12 cellular contexts compared by ENCODE assay signal in the genomic region with DNA sequence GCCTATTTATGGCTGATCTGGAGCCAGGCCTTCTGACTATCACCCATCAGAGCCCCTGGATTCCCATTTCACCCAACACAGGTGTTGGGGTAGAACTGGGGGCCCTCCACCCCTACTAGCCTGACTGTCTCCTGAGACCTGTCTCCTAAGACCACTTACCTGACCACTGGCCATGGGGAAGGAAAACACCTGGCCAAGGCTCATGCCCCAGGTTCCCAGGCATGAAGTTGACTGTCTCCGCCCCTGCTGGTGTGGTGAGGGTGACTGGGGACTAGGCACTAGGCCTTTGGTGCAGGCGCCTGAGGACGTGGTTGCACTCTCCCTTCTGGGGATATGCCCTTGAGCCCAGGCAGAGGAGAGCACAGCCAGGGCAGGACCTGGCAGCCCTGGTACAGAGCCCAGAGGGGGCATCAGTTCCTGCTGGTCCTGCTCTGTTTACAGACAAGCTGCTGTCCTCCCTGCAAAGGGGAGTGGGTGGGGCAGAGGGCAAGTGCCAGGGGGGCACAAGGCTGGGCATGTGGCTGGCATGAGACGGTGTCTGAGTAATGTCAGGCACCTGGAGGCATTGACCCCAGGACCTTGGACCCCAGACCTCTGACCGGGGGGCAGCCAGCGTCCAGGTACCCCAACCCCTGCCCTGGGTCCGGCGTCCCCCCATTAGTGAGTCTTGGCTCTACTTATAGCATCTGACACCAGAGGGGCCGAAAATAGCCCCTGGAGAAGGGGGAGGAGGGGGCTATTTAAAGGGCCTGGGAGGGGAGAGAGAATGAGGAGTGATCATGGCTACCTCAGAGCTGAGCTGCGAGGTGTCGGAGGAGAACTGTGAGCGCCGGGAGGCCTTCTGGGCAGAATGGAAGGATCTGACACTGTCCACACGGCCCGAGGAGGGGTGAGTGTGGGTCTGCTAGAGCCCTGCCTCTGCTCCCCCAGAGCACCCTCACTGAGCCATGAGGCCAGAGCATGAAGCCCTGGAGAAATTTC. TPM values are rescaled to one million over a fixed set of nuclear protein-coding genes. Genes with fewer than 3 reads are reported as not detected.
DNase-seq lines count a peak whose midpoint lies in the region; ATAC-seq and TF ChIP-seq lines count a peak whose summit lies in the region.
"Had no signal": no experiment of that assay in that cellular context is flagged by ENCODE, and none has a peak within 500 bp of the region (broad histone marks: within the 10 kb centered on the region; RNA-seq: fewer than 3 reads in every experiment).

A gene with protein sequence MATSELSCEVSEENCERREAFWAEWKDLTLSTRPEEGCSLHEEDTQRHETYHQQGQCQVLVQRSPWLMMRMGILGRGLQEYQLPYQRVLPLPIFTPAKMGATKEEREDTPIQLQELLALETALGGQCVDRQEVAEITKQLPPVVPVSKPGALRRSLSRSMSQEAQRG (plus strand): TSS at position 769 of the 981 bp plus-strand sequence. CDS start 11 bp downstream, at position 780.

- H3K36me3 Mint-ChIP-seq in H9 (ENCODE audit: insufficient read depth in 1 of 3, low read depth in 3 of 3), result peaks cover 4 to 17% (median 11%) of the 10 kb centered on the region in 3 experiments; a peak in 6 of 7 replicates
- peaks cover 0 to 14% (median 3%) of the 10 kb centered on the region in 5 donors for H3K36me3 Mint-ChIP-seq in naive thymus-derived CD4-positive, alpha-beta T cell
- H3K36me3 Mint-ChIP-seq in activated T-helper 1 cell treated with anti-CD3 and anti-CD28 coated beads, Interleukin-12 subunit alpha, Interleukin-12 subunit beta, Interleukin-2, Interleukin-4 antibody, amounts not matched to agents 30 ng/mL and 10 ng/mL and 1 ng/mL, durations not matched to agents 14 hours and 24 hours and 36 hours (ENCODE audit: low read depth), result peaks cover 12% of the 10 kb centered on the region

- no peak within 1 kb of the TSS for H4K91ac ChIP-seq in H9 (ENCODE audit: insufficient read length, low read depth, low read length)

- H4K5ac ChIP-seq in H9 (ENCODE audit: insufficient read length, low read depth, low read length), result no peak within 1 kb of the TSS

- no peak for TF ChIP-seq CTCF in 22Rv1 (IDR thresholded peaks at IDR 0.05)
- no peak for TF ChIP-seq CTCF in H9 (conservative IDR thresholded peaks at IDR 0.05)
- no peak for TF ChIP-seq CTCF in esophagus squamous epithelium (IDR thresholded peaks at IDR 0.05)

- H3K79me2 ChIP-seq in H9 (ENCODE audit: insufficient read depth, low read length), result no peaks in the 10 kb centered on the region

- ATAC-seq in naive thymus-derived CD4-positive, alpha-beta T cell, result no peak
- ATAC-seq in HG02870 (IDR thresholded peaks at IDR 0.05; ENCODE audit: unreplicated experiment) (no peak), HG02759 (IDR thresholded peaks at IDR 0.05; ENCODE audit: unreplicated experiment) (no peak)

- no peak for DNase-seq in H9
- no peak for DNase-seq in esophagus squamous epithelium (lab: John Stamatoyannopoulos, UW)
- no peak for DNase-seq in naive thymus-derived CD4-positive, alpha-beta T cell
- DNase-seq in head of caudate nucleus, result no peak
- no peak for DNase-seq in activated T-helper 1 cell treated with anti-CD3 and anti-CD28 coated beads, Interleukin-12 subunit alpha, Interleukin-12 subunit beta, Interleukin-2, Interleukin-4 antibody, amounts not matched to agents 30 ng/mL and 10 ng/mL and 1 ng/mL, durations not matched to agents 14 hours and 24 hours and 36 hours (ENCODE audit: low spot score)
- DNase-seq: NCI-H1930; stimulated activated CD4-positive, alpha-beta T cell treated with anti-CD3 and anti-CD28 coated beads, Interleukin-4, amount 100 ng/mL, for 4 hours had no signal

- H3K79me1 ChIP-seq in H9 (ENCODE audit: insufficient read depth, low read depth, low read length, poor library complexity, severe bottlenecking), result no peaks in the 10 kb centered on the region

- peaks cover 3% of the 10 kb centered on the region; the same call in 1 of the 2 replicates for H3K27me3 ChIP-seq in H9 (ENCODE audit: insufficient read depth, low read length)
- peaks cover 0 to 49% (median 3%) of the 10 kb centered on the region in 4 donors for H3K27me3 ChIP-seq in esophagus squamous epithelium
- no peaks in the 10 kb centered on the region for H3K27me3 ChIP-seq in naive thymus-derived CD4-positive, alpha-beta T cell (ENCODE audit: control insufficient read depth in 2 of 2, insufficient read depth in 2 of 2, low read length in 2 of 2)
- H3K27me3 ChIP-seq: pancreas had no signal

- TF ChIP-seq POLR2A in esophagus squamous epithelium (IDR thresholded peaks at IDR 0.05), result no peak

- no CpG with 5 or more reads among the region's 15 CpGs for WGBS in H9 (ENCODE audit: extremely low coverage, insufficient read length, low lambda C conversion rate)
- 41 to 57% methylated on average over 6 to 7 of the region's 15 CpGs for WGBS in esophagus squamous epithelium, 2 donors

- no peaks in the 10 kb centered on the region; a peak in 1 of 5 replicates for H3K9me3 Mint-ChIP-seq in H9
- H3K9me3 Mint-ChIP-seq in naive thymus-derived CD4-positive, alpha-beta T cell, result no peaks in the 10 kb centered on the region
- H3K9me3 Mint-ChIP-seq in activated T-helper 1 cell treated with anti-CD3 and anti-CD28 coated beads, Interleukin-12 subunit alpha, Interleukin-12 subunit beta, Interleukin-2, Interleukin-4 antibody, amounts not matched to agents 30 ng/mL and 10 ng/mL and 1 ng/mL, durations not matched to agents 14 hours and 24 hours and 36 hours, result no peaks in the 10 kb centered on the region
- H3K9me3 Mint-ChIP-seq: IgD-negative memory B cell had no signal

- no peak within 1 kb of the TSS for H3T11ph ChIP-seq in H9 (ENCODE audit: low read length)

- H3K27me3 Mint-ChIP-seq in H9 (ENCODE audit: low read depth), result peaks cover 52% of the 10 kb centered on the region
- H3K27me3 Mint-ChIP-seq in naive thymus-derived CD4-positive, alpha-beta T cell, result peaks cover 0 to 39% (median 5%) of the 10 kb centered on the region in 5 donors
- peaks cover 24% of the 10 kb centered on the region for H3K27me3 Mint-ChIP-seq in activated T-helper 1 cell treated with anti-CD3 and anti-CD28 coated beads, Interleukin-12 subunit alpha, Interleukin-12 subunit beta, Interleukin-2, Interleukin-4 antibody, amounts not matched to agents 30 ng/mL and 10 ng/mL and 1 ng/mL, durations not matched to agents 14 hours and 24 hours and 36 hours (ENCODE audit: insufficient read depth)

- H3K18ac ChIP-seq in H9 (ENCODE audit: insufficient read length, low read depth, low read length), result no peak within 1 kb of the TSS

- H3K14ac ChIP-seq in H9 (ENCODE audit: insufficient read depth, low read length), result no peak within 1 kb of the TSS

- peaks cover 33 to 50% of the 10 kb centered on the region in 2 experiments for H3K4me1 Mint-ChIP-seq in H9
- peaks cover 5 to 23% (median 17%) of the 10 kb centered on the region in 7 donors for H3K4me1 Mint-ChIP-seq in naive thymus-derived CD4-positive, alpha-beta T cell
- peaks cover 7% of the 10 kb centered on the region for H3K4me1 Mint-ChIP-seq in activated T-helper 1 cell treated with anti-CD3 and anti-CD28 coated beads, Interleukin-12 subunit alpha, Interleukin-12 subunit beta, Interleukin-2, Interleukin-4 antibody, amounts not matched to agents 30 ng/mL and 10 ng/mL and 1 ng/mL, durations not matched to agents 14 hours and 24 hours and 36 hours (ENCODE audit: low read depth)

- H3K27ac Mint-ChIP-seq in H9, result peak within 1 kb of the TSS in 1 of 3 experiments; percentile 69; a peak in 1 of 7 replicates
- H3K27ac Mint-ChIP-seq in naive thymus-derived CD4-positive, alpha-beta T cell, result peak within 1 kb of the TSS in 6 of 9 donors; percentile 18 to 76 (median 62)
- H3K27ac Mint-ChIP-seq in activated T-helper 1 cell treated with anti-CD3 and anti-CD28 coated beads, Interleukin-12 subunit alpha, Interleukin-12 subunit beta, Interleukin-2, Interleukin-4 antibody, amounts not matched to agents 30 ng/mL and 10 ng/mL and 1 ng/mL, durations not matched to agents 14 hours and 24 hours and 36 hours, result no peak within 1 kb of the TSS
- H3K27ac Mint-ChIP-seq: IgD-negative memory B cell had no signal

- H3K36me3 ChIP-seq in esophagus squamous epithelium, result peaks cover 0 to 34% (median 13%) of the 10 kb centered on the region in 3 donors
- H3K36me3 ChIP-seq in naive thymus-derived CD4-positive, alpha-beta T cell (ENCODE audit: control insufficient read depth in 2 of 3, insufficient read depth in 3 of 3, low read length in 3 of 3), result peaks cover 0 to 34% (median 3%) of the 10 kb centered on the region in 3 experiments

- H3K9me3 ChIP-seq in H9 (ENCODE audit: control insufficient read depth, low read depth, low read length) (no peaks in the 10 kb centered on the region), esophagus squamous epithelium (no peaks in the 10 kb centered on the region)
- H3K9me3 ChIP-seq in naive thymus-derived CD4-positive, alpha-beta T cell (ENCODE audit: control insufficient read depth in 2 of 3, low read length in 3 of 3), result no peaks in the 10 kb centered on the region
- H3K9me3 ChIP-seq: pancreas had no signal

- no peak within 1 kb of the TSS for H3K23ac ChIP-seq in H9 (ENCODE audit: insufficient read length, low read depth, low read length)

- H2BK12ac ChIP-seq in H9 (ENCODE audit: insufficient read length, low read depth, low read length), result no peak within 1 kb of the TSS

- CTCF ChIA-PET in naive thymus-derived CD4-positive, alpha-beta T cell (lab: Charles Lee), result interaction anchor here (0.7 to 0.9 kb wide), 2 partner anchors 39 to 43 kb away, joined by 3 to 4 read pairs; no protein-coding TSS in a partner anchor

- H4K8ac ChIP-seq in H9 (replicated peaks; ENCODE audit: insufficient read length, low read depth, low read length), result no peak within 1 kb of the TSS

- no peak within 1 kb of the TSS for H3K56ac ChIP-seq in H9 (ENCODE audit: insufficient read length, low read depth, low read length)

- no peak within 1 kb of the TSS for H3K9ac ChIP-seq in H9 (ENCODE audit: extremely low read depth, insufficient read length, low read length)

- H2BK15ac ChIP-seq in H9 (ENCODE audit: low read depth, low read length), result no peak within 1 kb of the TSS

- H2BK120ac ChIP-seq in H9 (ENCODE audit: low read depth, low read length, poor library complexity, severe bottlenecking), result no peak within 1 kb of the TSS

- intact Hi-C loops in esophagus squamous epithelium (cut with DNase I), result no loop called here
- intact Hi-C loops in naive thymus-derived CD4-positive, alpha-beta T cell (cut with micrococcal nuclease), result loop anchor here in 1 of 2 donors (5.0 kb wide), 1 partner anchor 43 kb away; no protein-coding TSS in a partner anchor
- intact Hi-C loops in head of caudate nucleus (cut with DNase I), result loop anchor here (5.0 kb wide), 1 partner anchor 33 kb away; no protein-coding TSS in a partner anchor
- intact Hi-C loops in activated T-helper 1 cell treated with anti-CD3 and anti-CD28 coated beads, Interleukin-12 subunit alpha, Interleukin-12 subunit beta, Interleukin-2, Interleukin-4 antibody, amounts not matched to agents 30 ng/mL and 10 ng/mL and 1 ng/mL, durations not matched to agents 14 hours and 24 hours and 36 hours (cut with micrococcal nuclease), result no loop called here

- H4K20me1 ChIP-seq in H9 (ENCODE audit: control insufficient read depth, insufficient read depth, insufficient read length), result no peaks in the 10 kb centered on the region

- POLR2A ChIA-PET in naive thymus-derived CD4-positive, alpha-beta T cell (lab: Charles Lee), result interaction anchor here (0.5 to 1.9 kb wide), 4 partner anchors 15 to 43 kb away, joined by 3 to 8 read pairs (median 4); a partner anchor contains a TSS

- H2BK20ac ChIP-seq in H9 (ENCODE audit: low read depth, low read length, poor library complexity, severe bottlenecking), result no peak within 1 kb of the TSS

- peaks cover 6% of the 10 kb centered on the region for H3K23me2 ChIP-seq in H9 (ENCODE audit: insufficient read length, low read depth, low read length, poor library complexity, severe bottlenecking)

- no peak within 1 kb of the TSS for H3K4ac ChIP-seq in H9 (ENCODE audit: low read depth, low read length)

- H3K4me1 ChIP-seq in H9 (ENCODE audit: insufficient read depth, low read length) (peaks cover 6% of the 10 kb centered on the region; the same call in 1 of the 2 replicates), esophagus squamous epithelium (peaks cover 41 to 92% (median 57%) of the 10 kb centered on the region in 3 donors)
- peaks cover 4 to 17% of the 10 kb centered on the region in 2 donors for H3K4me1 ChIP-seq in naive thymus-derived CD4-positive, alpha-beta T cell (ENCODE audit: control insufficient read depth in 2 of 2, insufficient read depth in 2 of 2, low read length in 2 of 2)

- H2AK5ac ChIP-seq in H9 (ENCODE audit: insufficient read length, low read length), result no peak within 1 kb of the TSS

- H3K4me3 ChIP-seq in esophagus squamous epithelium, result no peak within 1 kb of the TSS
- H3K4me3 ChIP-seq in naive thymus-derived CD4-positive, alpha-beta T cell (ENCODE audit: low read length), result no peak within 1 kb of the TSS
- H3K4me3 ChIP-seq: pancreas had no signal

- H2AFZ ChIP-seq in H9 (ENCODE audit: low read length), result no peak within 1 kb of the TSS

- H2BK5ac ChIP-seq in H9 (ENCODE audit: insufficient read length, low read length), result no peak within 1 kb of the TSS

- H3K27ac ChIP-seq in 22Rv1 (peak within 1 kb of the TSS; percentile 56), H9 (ENCODE audit: insufficient read length, low read depth, low read length) (no peak within 1 kb of the TSS), esophagus squamous epithelium (peak within 1 kb of the TSS in 3 of 4 donors; percentile 64 to 66 (median 65))
- H3K27ac ChIP-seq in naive thymus-derived CD4-positive, alpha-beta T cell (ENCODE audit: low read depth, low read length), result no peak within 1 kb of the TSS
- H3K27ac ChIP-seq: pancreas had no signal

- peak within 1 kb of the TSS; percentile 10 for H3K4me2 ChIP-seq in H9 (ENCODE audit: insufficient read depth, insufficient read length, low read length)

- H3K4me3 Mint-ChIP-seq in H9, result peak within 1 kb of the TSS in 1 of 2 experiments; percentile 69; a peak in 2 of 5 replicates
- H3K4me3 Mint-ChIP-seq in naive thymus-derived CD4-positive, alpha-beta T cell, result peak within 1 kb of the TSS in 4 of 10 donors; percentile 35 to 48 (median 45)
- no peak within 1 kb of the TSS for H3K4me3 Mint-ChIP-seq in activated T-helper 1 cell treated with anti-CD3 and anti-CD28 coated beads, Interleukin-12 subunit alpha, Interleukin-12 subunit beta, Interleukin-2, Interleukin-4 antibody, amounts not matched to agents 30 ng/mL and 10 ng/mL and 1 ng/mL, durations not matched to agents 14 hours and 24 hours and 36 hours

RNA-seq across cellular contexts. Expression of the gene that starts here (rescaled TPM):
- 2.1 and 2.5 TPM in 2 replicates for total RNA-seq in H9 (2021)
- total RNA-seq in esophagus squamous epithelium, result under 1 TPM; 0.11 to 0.57 (median 0.29) TPM
- 10 to 100 TPM in 1 of 5 experiments, 1 to 10 TPM in 4; 1.7 to 10.5 (median 4.6) TPM for total RNA-seq in naive thymus-derived CD4-positive, alpha-beta T cell
- under 1 TPM in 1 of 2 donors, not detected in 1; 0.12 TPM for polyA plus RNA-seq in naive thymus-derived CD4-positive, alpha-beta T cell
- total RNA-seq in activated T-helper 1 cell treated with anti-CD3 and anti-CD28 coated beads, Interleukin-12 subunit alpha, Interleukin-12 subunit beta, Interleukin-2, Interleukin-4 antibody, amounts not matched to agents 30 ng/mL and 10 ng/mL and 1 ng/mL, durations not matched to agents 14 hours and 24 hours and 36 hours, result 0.96 and 1.4 TPM in 2 replicates
- polyA plus RNA-seq: IgD-negative memory B cell had no signal

Comparison
In these comparisons a context has a peak if more than half of its experiments do, and no peak if none do; other contexts are left out.
1. H3K27ac ChIP-seq: peak in 22Rv1 (single experiment) and esophagus squamous epithelium (3 of 4); none in H9 (single experiment) and naive thymus-derived CD4-positive, alpha-beta T cell (single experiment).